In genomic region chr16:69761983-69762842, GRCh38 we compare ENCODE assay signal across 8 cellular contexts. TPM values are rescaled to one million over a fixed set of nuclear protein-coding genes. Genes with fewer than 3 reads are reported as not detected.
DNase-seq lines count a peak whose midpoint lies in the region; ATAC-seq, FAIRE-seq and TF ChIP-seq lines count a peak whose summit lies in the region.

Gene WWP2, plus strand, starts transcription at chr16:69762332. Its CDS starts 24,679 bp downstream, at chr16:69787011.

- peaks cover 8% of the 10 kb centered on the region; the same call in 1 of the 2 replicates for H3F3A ChIP-seq in PC-9 (ENCODE audit: insufficient read depth, low read depth)

- H3K4me3 Mint-ChIP-seq in activated T-cell treated with anti-CD3 and anti-CD28 coated beads, Interleukin-2, amount 50 U/mL, for 4 hours: peak within 1 kb of the TSS; percentile 91

- H3K4me1 ChIP-seq in PC-9 (replicated peaks; ENCODE audit: insufficient read depth): peaks cover 18% of the 10 kb centered on the region
- H3K4me1 ChIP-seq in esophagus muscularis mucosa: peaks cover 0 to 21% (median 18%) of the 10 kb centered on the region in 4 donors
- peaks cover 4 to 7% of the 10 kb centered on the region in 2 donors for H3K4me1 ChIP-seq in muscle layer of duodenum (ENCODE audit: control insufficient read depth in 1 of 2, insufficient read depth in 2 of 2, low read length in 2 of 2)

- no peak for TF ChIP-seq CTCF in PC-9 (conservative IDR thresholded peaks at IDR 0.05)
- TF ChIP-seq CTCF in esophagus muscularis mucosa (IDR thresholded peaks at IDR 0.05): peak in 1 of 3 experiments; percentile 12

- peak within 1 kb of the TSS; percentile 99 for H3K4me3 ChIP-seq in PC-9
- peak within 1 kb of the TSS; percentile 76 to 98 (median 90) for H3K4me3 ChIP-seq in esophagus muscularis mucosa
- peak within 1 kb of the TSS; percentile 93 to 94 for H3K4me3 ChIP-seq in muscle layer of duodenum (ENCODE audit: low read depth in 1 of 2, low read length in 2 of 2)

- TF ChIP-seq EP300 in esophagus muscularis mucosa (IDR thresholded peaks at IDR 0.05): peak; percentile 14

- intact Hi-C loops in PC-9 (cut with micrococcal nuclease; ENCODE audit: unreplicated experiment): loop anchor here (2.0 to 10.0 kb wide), 2 partner anchors 35 to 427 kb away; partner anchors contain the start of genes COG8, NIP7, NQO1 and PDF
- intact Hi-C loops in esophagus muscularis mucosa (cut with DNase I): no loop called here

- no TSS peak for BruUV-seq in PC-9 (replicated peaks; lab: Mats Ljungman, UMichigan)

- H3K4me1 Mint-ChIP-seq in activated T-cell treated with anti-CD3 and anti-CD28 coated beads, Interleukin-2, amount 50 U/mL, for 4 hours (ENCODE audit: low read depth): peaks cover 27% of the 10 kb centered on the region

- no peaks in the 10 kb centered on the region for H3K27me3 Mint-ChIP-seq in activated T-cell treated with anti-CD3 and anti-CD28 coated beads, Interleukin-2, amount 50 U/mL, for 4 hours (ENCODE audit: low read depth)

- H3K36me3 ChIP-seq in PC-9 (ENCODE audit: low read depth) (no peaks in the 10 kb centered on the region), esophagus muscularis mucosa (no peaks in the 10 kb centered on the region), muscle layer of duodenum (ENCODE audit: control insufficient read depth in 1 of 2, insufficient read depth in 2 of 2, low read length in 2 of 2) (no peaks in the 10 kb centered on the region)

- peaks cover 6% of the 10 kb centered on the region for H3K36me3 Mint-ChIP-seq in activated T-cell treated with anti-CD3 and anti-CD28 coated beads, Interleukin-2, amount 50 U/mL, for 4 hours (ENCODE audit: insufficient read depth)

- H2AFZ ChIP-seq in PC-9: peak within 1 kb of the TSS; percentile 97

- peak; percentile 93 for FAIRE-seq in HTR-8/SVneo (lab: Jason Lieb, UNC)

- CTCF ChIA-PET in PC-9 (lab: Charles Lee): interaction anchor here (0.7 to 1.5 kb wide), 2 partner anchors 8 to 545 kb away, joined by 3 to 4 read pairs; partner anchors contain the start of gene NOB1

- DNase-seq in COLO668 (lab: John Stamatoyannopoulos, UW; ENCODE audit: unreplicated experiment) (peak; percentile 91), HTR-8/SVneo (ENCODE audit: insufficient read length, low spot score) (peak; percentile 96), PC-9 (peak; percentile 70 to 74), esophagus muscularis mucosa (ENCODE audit: extremely low spot score) (peak; percentile 93)
- peak; percentile 71 for DNase-seq in activated T-cell treated with anti-CD3 and anti-CD28 coated beads, Interleukin-2, amount 50 U/mL, for 4 hours
- peak; percentile 50 for DNase-seq in stimulated activated CD8-positive, alpha-beta memory T cell treated with anti-CD3 and anti-CD28 coated beads, Interleukin-7, amount 100 ng/mL, for 24 hours (ENCODE audit: low read depth)

- H3K4me2 ChIP-seq in PC-9: peak within 1 kb of the TSS; percentile 88

- H3K9me2 ChIP-seq in PC-9 (ENCODE audit: insufficient read depth): no peaks in the 10 kb centered on the region

- WGBS in esophagus muscularis mucosa: 2% methylated on average over 10 of the region's 68 CpGs

- H4K20me1 ChIP-seq in PC-9 (ENCODE audit: insufficient read depth): no peaks in the 10 kb centered on the region

- peak; percentile 84 for ATAC-seq in GM19463 (IDR thresholded peaks at IDR 0.05; ENCODE audit: unreplicated experiment)
- peak; percentile 93 for ATAC-seq in activated T-cell treated with anti-CD3 and anti-CD28 coated beads, Interleukin-2, amount 50 U/mL, for 4 hours

- POLR2A ChIA-PET in PC-9 (lab: Charles Lee; ENCODE audit: unreplicated experiment): interaction anchor here (0.5 to 0.7 kb wide), 3 partner anchors 28 to 985 kb away, joined by 3 to 8 read pairs (median 7); no protein-coding TSS in a partner anchor

- H3K9me3 ChIP-seq in PC-9 (ENCODE audit: insufficient read depth, low read depth) (no peaks in the 10 kb centered on the region), esophagus muscularis mucosa (no peaks in the 10 kb centered on the region), muscle layer of duodenum (ENCODE audit: control insufficient read depth in 1 of 2, low read length in 2 of 2) (no peaks in the 10 kb centered on the region)

- no peaks in the 10 kb centered on the region for H3K9me3 Mint-ChIP-seq in activated T-cell treated with anti-CD3 and anti-CD28 coated beads, Interleukin-2, amount 50 U/mL, for 4 hours

- TF ChIP-seq POLR2A in esophagus muscularis mucosa (IDR thresholded peaks at IDR 0.05; ENCODE audit: low read depth): peak; percentile 39

- peaks cover 55% of the 10 kb centered on the region for H3K79me2 ChIP-seq in PC-9 (ENCODE audit: low read depth)

- H3K27ac ChIP-seq in PC-9: peak within 1 kb of the TSS; percentile 81
- H3K27ac ChIP-seq in esophagus muscularis mucosa (replicated peaks in 1 of 4): peak within 1 kb of the TSS; percentile 84 to 91 (median 90)
- peak within 1 kb of the TSS; percentile 94 for H3K27ac ChIP-seq in muscle layer of duodenum (ENCODE audit: low read length)

- H3K27me3 ChIP-seq in PC-9 (ENCODE audit: insufficient read depth, low read depth): no peaks in the 10 kb centered on the region
- no peaks in the 10 kb centered on the region for H3K27me3 ChIP-seq in esophagus muscularis mucosa
- H3K27me3 ChIP-seq in muscle layer of duodenum (ENCODE audit: low read depth, low read length): no peaks in the 10 kb centered on the region

RNA-seq across cellular contexts. Expression of gene WWP2, which starts in this region (rescaled TPM):
- 38.8 and 46.4 TPM in 2 replicates for total RNA-seq in PC-9 (2021)
- total RNA-seq in activated T-cell treated with anti-CD3 and anti-CD28 coated beads, Interleukin-2, amount 50 U/mL, for 4 hours: 10 to 100 TPM; 34.7 to 44.2 (median 36.5) TPM
- total RNA-seq in esophagus muscularis mucosa: 10 to 100 TPM; 21.9 to 32.8 (median 27.8) TPM

Comparison
In these comparisons a context has a peak if more than half of its experiments do, and no peak if none do; other contexts are left out.
1. Peak in every context shown above with its lines: DNase-seq, ATAC-seq, H3K4me3 ChIP-seq and H3K27ac ChIP-seq.